ENCODE assay signal across 8 cellular contexts in genomic region chr19:49592486-49593232, GRCh38. TPM values are rescaled to one million over a fixed set of nuclear protein-coding genes. Genes with fewer than 3 reads are reported as not detected.
DNase-seq lines count a peak whose midpoint lies in the region; ATAC-seq lines count a peak whose summit lies in the region.

No MANE protein-coding gene starts in this region.

- POLR2A ChIA-PET in naive thymus-derived CD8-positive, alpha-beta T cell (lab: Charles Lee): interaction anchor here (0.6 to 11.9 kb wide), 15 partner anchors 9 to 367 kb away, joined by 3 to 180 read pairs (median 5); partner anchors contain the start of genes BCL2L12, IRF3, NOSIP and PRRG2

- H3K4me3 Mint-ChIP-seq in naive thymus-derived CD8-positive, alpha-beta T cell: peak overlapping the region; percentile 86 to 97 (median 90)

- H3K27me3 Mint-ChIP-seq in naive thymus-derived CD8-positive, alpha-beta T cell: no peaks in the 10 kb centered on the region

- no peak overlapping the region for H3K27ac ChIP-seq in SJSA1
- peak overlapping the region; percentile 69 for H3K27ac ChIP-seq in ectodermal cell (ENCODE audit: insufficient read depth, low read depth, low read length, poor library complexity, severe bottlenecking)

- H3K27ac Mint-ChIP-seq in naive thymus-derived CD8-positive, alpha-beta T cell: peak overlapping the region; percentile 55 to 97 (median 91)

- WGBS in ectodermal cell, 2 experiments: 1% methylated on average over 28 of the region's 28 CpGs

- peaks cover 22% of the 10 kb centered on the region for H3K4me1 ChIP-seq in SJSA1 (replicated peaks)
- peaks cover 6% of the 10 kb centered on the region for H3K4me1 ChIP-seq in ectodermal cell (ENCODE audit: control insufficient read depth, insufficient read depth, low read length)

- H3K9me3 ChIP-seq in SJSA1 (replicated peaks): no peaks in the 10 kb centered on the region; the same call in 1 of the 2 replicates
- H3K9me3 ChIP-seq in ectodermal cell (ENCODE audit: control insufficient read depth, low read length): no peaks in the 10 kb centered on the region

- H3K36me3 ChIP-seq in SJSA1 (peaks cover 36% of the 10 kb centered on the region), ectodermal cell (ENCODE audit: control insufficient read depth, insufficient read depth, low read length) (peaks cover 19% of the 10 kb centered on the region)

- H3K4me3 ChIP-seq in SJSA1 (peak overlapping the region; percentile 72), ectodermal cell (ENCODE audit: insufficient read depth, low read depth, low read length) (peak overlapping the region; percentile 99)

- peaks cover 24 to 46% (median 34%) of the 10 kb centered on the region in 4 donors for H3K4me1 Mint-ChIP-seq in naive thymus-derived CD8-positive, alpha-beta T cell

- peaks cover 0 to 18% (median 5%) of the 10 kb centered on the region in 3 donors for H3K36me3 Mint-ChIP-seq in naive thymus-derived CD8-positive, alpha-beta T cell

- peak; percentile 22 for DNase-seq in stimulated activated CD4-positive, alpha-beta T cell treated with anti-CD3 and anti-CD28 coated beads, Interleukin-1b, Interleukin-23, amount 100 ng/mL, for 48 hours
- no peak for DNase-seq in stimulated activated CD4-positive, alpha-beta T cell treated with anti-CD3 and anti-CD28 coated beads, Interleukin-4, amount 100 ng/mL, for 1 hour
- peak in 1 of 2 experiments; percentile 28 for DNase-seq in SJSA1 (ENCODE audit: low read depth in 1 of 2, low spot score in 2 of 2)
- peak in 4 of 10 donors; percentile 25 to 64 (median 42) for DNase-seq in naive thymus-derived CD8-positive, alpha-beta T cell
- no peak for DNase-seq in Ammon's horn (ENCODE audit: low spot score)
- DNase-seq in occipital lobe (lab: John Stamatoyannopoulos, UW): no peak

- no peaks in the 10 kb centered on the region for H3K9me3 Mint-ChIP-seq in naive thymus-derived CD8-positive, alpha-beta T cell

- ATAC-seq in naive thymus-derived CD8-positive, alpha-beta T cell: no peak
- no peak for ATAC-seq in GM19463 (IDR thresholded peaks at IDR 0.05; ENCODE audit: unreplicated experiment)

- H3K27me3 ChIP-seq in SJSA1 (replicated peaks) (no peaks in the 10 kb centered on the region), ectodermal cell (ENCODE audit: control insufficient read depth, insufficient read depth, low read length, poor library complexity, severe bottlenecking) (no peaks in the 10 kb centered on the region)

RNA-seq across cellular contexts. Expression of gene PRR12, which starts 1.7 kb away (rescaled TPM):
- 0.66 and 2.6 TPM in 2 replicates for total RNA-seq in SJSA1 (2014; rRNA removed; shearing (Covaris generic))
- 36.5 TPM for polyA plus RNA-seq in ectodermal cell (2013, experiment 1 of 4)
- 39.6 TPM for polyA plus RNA-seq in ectodermal cell (2013, experiment 2 of 4)
- polyA plus RNA-seq in ectodermal cell (2013, experiment 3 of 4): 30.3 TPM
- 35.9 TPM for polyA plus RNA-seq in ectodermal cell (2013, experiment 4 of 4)
- 10 to 100 TPM; 61.6 to 62.1 TPM for total RNA-seq in naive thymus-derived CD8-positive, alpha-beta T cell
- polyA plus RNA-seq in naive thymus-derived CD8-positive, alpha-beta T cell: under 1 TPM; 0.24 to 0.69 (median 0.37) TPM
- total RNA-seq in occipital lobe: 2.5 TPM

RNA-seq across cellular contexts. Expression of gene PRRG2, which starts 11.5 kb away (rescaled TPM):
- total RNA-seq in SJSA1 (2014; rRNA removed; shearing (Covaris generic)): not detected in 2 replicates
- polyA plus RNA-seq in ectodermal cell (2013, experiment 1 of 4): 1.7 TPM
- polyA plus RNA-seq in ectodermal cell (2013, experiment 2 of 4): 1.6 TPM
- polyA plus RNA-seq in ectodermal cell (2013, experiment 3 of 4): 2.0 TPM
- 0.69 TPM for polyA plus RNA-seq in ectodermal cell (2013, experiment 4 of 4)
- total RNA-seq in naive thymus-derived CD8-positive, alpha-beta T cell: 1 to 10 TPM; 1.9 to 2.4 TPM
- polyA plus RNA-seq in naive thymus-derived CD8-positive, alpha-beta T cell: under 1 TPM; 0.28 to 0.34 (median 0.32) TPM
- 0.31 TPM for total RNA-seq in occipital lobe

RNA-seq across cellular contexts. Expression of gene NOSIP, which starts 12.3 kb away (rescaled TPM):
- 129 and 140 TPM in 2 replicates for total RNA-seq in SJSA1 (2014; rRNA removed; shearing (Covaris generic))
- polyA plus RNA-seq in ectodermal cell (2013, experiment 1 of 4): 68.9 TPM
- 70.7 TPM for polyA plus RNA-seq in ectodermal cell (2013, experiment 2 of 4)
- 60.6 TPM for polyA plus RNA-seq in ectodermal cell (2013, experiment 3 of 4)
- polyA plus RNA-seq in ectodermal cell (2013, experiment 4 of 4): 64.2 TPM
- 100 to 1,000 TPM; 162 to 173 TPM for total RNA-seq in naive thymus-derived CD8-positive, alpha-beta T cell
- 100 to 1,000 TPM; 662 to 854 (median 844) TPM for polyA plus RNA-seq in naive thymus-derived CD8-positive, alpha-beta T cell
- total RNA-seq in occipital lobe: 22.8 TPM

RNA-seq across cellular contexts. Expression of gene RRAS, which starts 47.3 kb away (rescaled TPM):
- total RNA-seq in SJSA1 (2014; rRNA removed; shearing (Covaris generic)): 8.1 and 30.6 TPM in 2 replicates
- 18.0 TPM for polyA plus RNA-seq in ectodermal cell (2013, experiment 1 of 4)
- polyA plus RNA-seq in ectodermal cell (2013, experiment 2 of 4): 22.6 TPM
- 23.9 TPM for polyA plus RNA-seq in ectodermal cell (2013, experiment 3 of 4)
- polyA plus RNA-seq in ectodermal cell (2013, experiment 4 of 4): 26.1 TPM
- 10 to 100 TPM; 10.4 to 12.7 TPM for total RNA-seq in naive thymus-derived CD8-positive, alpha-beta T cell
- 10 to 100 TPM; 21.8 to 30.2 (median 28.4) TPM for polyA plus RNA-seq in naive thymus-derived CD8-positive, alpha-beta T cell
- total RNA-seq in occipital lobe: 1.1 TPM

RNA-seq across cellular contexts. Expression of gene SCAF1, which starts 49.4 kb away (rescaled TPM):
- total RNA-seq in SJSA1 (2014; rRNA removed; shearing (Covaris generic)): 23.2 and 27.3 TPM in 2 replicates
- 68.2 TPM for polyA plus RNA-seq in ectodermal cell (2013, experiment 1 of 4)
- polyA plus RNA-seq in ectodermal cell (2013, experiment 2 of 4): 74.4 TPM
- polyA plus RNA-seq in ectodermal cell (2013, experiment 3 of 4): 46.6 TPM
- polyA plus RNA-seq in ectodermal cell (2013, experiment 4 of 4): 47.8 TPM
- total RNA-seq in naive thymus-derived CD8-positive, alpha-beta T cell: 10 to 100 TPM; 51.0 to 62.3 TPM
- 1 to 10 TPM; 1.1 to 2.5 (median 1.2) TPM for polyA plus RNA-seq in naive thymus-derived CD8-positive, alpha-beta T cell
- 11.5 TPM for total RNA-seq in occipital lobe

Comparison
In these comparisons a context has a peak if more than half of its experiments do, and no peak if none do; other contexts are left out.
1. RNA of gene PRR12, which starts 1.7 kb away (total RNA-seq): 61.6 to 62.1 TPM in naive thymus-derived CD8-positive, alpha-beta T cell; 0.66 to 2.6 TPM in SJSA1 and 2.5 TPM in occipital lobe (single experiment); every median in the first group is over 10 times any median in the second.